ENCODE assay signal across 9 cellular contexts in genomic region chr3:50303038-50303815, GRCh38. TPM values are rescaled to one million over a fixed set of nuclear protein-coding genes. Genes with fewer than 3 reads are reported as not detected.
DNase-seq lines count a peak whose midpoint lies in the region; ATAC-seq and TF ChIP-seq lines count a peak whose summit lies in the region.
"Had no signal": no experiment of that assay in that cellular context is flagged by ENCODE, and none has a peak within 500 bp of the region (broad histone marks: within the 10 kb centered on the region; RNA-seq: fewer than 3 reads in every experiment).

A gene with protein sequence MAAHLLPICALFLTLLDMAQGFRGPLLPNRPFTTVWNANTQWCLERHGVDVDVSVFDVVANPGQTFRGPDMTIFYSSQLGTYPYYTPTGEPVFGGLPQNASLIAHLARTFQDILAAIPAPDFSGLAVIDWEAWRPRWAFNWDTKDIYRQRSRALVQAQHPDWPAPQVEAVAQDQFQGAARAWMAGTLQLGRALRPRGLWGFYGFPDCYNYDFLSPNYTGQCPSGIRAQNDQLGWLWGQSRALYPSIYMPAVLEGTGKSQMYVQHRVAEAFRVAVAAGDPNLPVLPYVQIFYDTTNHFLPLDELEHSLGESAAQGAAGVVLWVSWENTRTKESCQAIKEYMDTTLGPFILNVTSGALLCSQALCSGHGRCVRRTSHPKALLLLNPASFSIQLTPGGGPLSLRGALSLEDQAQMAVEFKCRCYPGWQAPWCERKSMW (minus strand): TSS chr3:50303574. CDS start chr3:50302956, 618 bp downstream.

- 44% methylated on average over 5 of the region's 13 CpGs for WGBS in suprapubic skin

- H3K4me3 ChIP-seq in suprapubic skin: no peak within 1 kb of the TSS
- H3K4me3 ChIP-seq: SJCRH30 had no signal

- TF ChIP-seq EP300 in suprapubic skin (IDR thresholded peaks at IDR 0.05): no peak

- ATAC-seq in left lobe of liver: peak; percentile 64
- no peak for ATAC-seq in activated naive CD4-positive, alpha-beta T cell treated with anti-CD3 and anti-CD28 coated beads, Interleukin-2, amount 50 U/mL, for 72 hours
- no peak for ATAC-seq in GM21529 (IDR thresholded peaks at IDR 0.05; ENCODE audit: unreplicated experiment)

- H3K9me3 Mint-ChIP-seq in dendritic cell treated with granulocyte-macrophage colony-stimulating factor and Interleukin-4, amounts not matched to agents 40 ng/mL and 50 ng/mL, for 4 days: no peaks in the 10 kb centered on the region
- no peaks in the 10 kb centered on the region for H3K9me3 Mint-ChIP-seq in activated naive CD4-positive, alpha-beta T cell treated with anti-CD3 and anti-CD28 coated beads, Interleukin-2, amount 50 U/mL, for 72 hours

- no peak for TF ChIP-seq POLR2A in suprapubic skin (IDR thresholded peaks at IDR 0.05)

- no peaks in the 10 kb centered on the region for H3K27me3 Mint-ChIP-seq in dendritic cell treated with granulocyte-macrophage colony-stimulating factor and Interleukin-4, amounts not matched to agents 40 ng/mL and 50 ng/mL, for 4 days

- intact Hi-C loops in dendritic cell treated with granulocyte-macrophage colony-stimulating factor and Interleukin-4, amounts not matched to agents 40 ng/mL and 50 ng/mL, for 4 days (cut with micrococcal nuclease): no loop called here

- no peaks in the 10 kb centered on the region for H3K27me3 ChIP-seq in suprapubic skin
- H3K27me3 ChIP-seq: SJCRH30 had no signal

- peaks cover 41% of the 10 kb centered on the region for H3K4me1 ChIP-seq in suprapubic skin

- DNase-seq in DMS 273 (lab: John Stamatoyannopoulos, UW; ENCODE audit: unreplicated experiment) (peak; percentile 61), DMS 273 treated with DMSO at 0.1 percent for 48 hours (lab: John Stamatoyannopoulos, UW) (no peak), left lobe of liver (ENCODE audit: low spot score) (peak; percentile 97), suprapubic skin (ENCODE audit: low spot score in 2 of 2) (peak in 1 of 2 donors; percentile 87), Kasumi-1 (lab: John Stamatoyannopoulos, UW) (no peak)
- DNase-seq in activated naive CD4-positive, alpha-beta T cell treated with anti-CD3 and anti-CD28 coated beads, Interleukin-2, amount 50 U/mL, for 72 hours (ENCODE audit: low spot score in 2 of 2): no peak
- DNase-seq: SJCRH30 had no signal

- TF ChIP-seq CTCF in suprapubic skin (IDR thresholded peaks at IDR 0.05): no peak

- peak within 1 kb of the TSS; percentile 7 for H3K27ac ChIP-seq in suprapubic skin
- H3K27ac ChIP-seq: SJCRH30 had no signal

- peaks cover 7% of the 10 kb centered on the region for H3K36me3 Mint-ChIP-seq in dendritic cell treated with granulocyte-macrophage colony-stimulating factor and Interleukin-4, amounts not matched to agents 40 ng/mL and 50 ng/mL, for 4 days (ENCODE audit: low read depth)
- H3K36me3 Mint-ChIP-seq in activated naive CD4-positive, alpha-beta T cell treated with anti-CD3 and anti-CD28 coated beads, Interleukin-2, amount 50 U/mL, for 72 hours: peaks cover 0 to 4% of the 10 kb centered on the region in 2 donors

- H3K4me3 Mint-ChIP-seq in dendritic cell treated with granulocyte-macrophage colony-stimulating factor and Interleukin-4, amounts not matched to agents 40 ng/mL and 50 ng/mL, for 4 days: no peak within 1 kb of the TSS

- no peaks in the 10 kb centered on the region for H3K9me3 ChIP-seq in suprapubic skin

- H3K4me1 Mint-ChIP-seq in dendritic cell treated with granulocyte-macrophage colony-stimulating factor and Interleukin-4, amounts not matched to agents 40 ng/mL and 50 ng/mL, for 4 days (ENCODE audit: low read depth): peaks cover 32% of the 10 kb centered on the region

- no peaks in the 10 kb centered on the region for H3K36me3 ChIP-seq in suprapubic skin
- H3K36me3 ChIP-seq: SJCRH30 had no signal

- H3K27ac Mint-ChIP-seq in dendritic cell treated with granulocyte-macrophage colony-stimulating factor and Interleukin-4, amounts not matched to agents 40 ng/mL and 50 ng/mL, for 4 days: peak within 1 kb of the TSS; percentile 62
- no peak within 1 kb of the TSS for H3K27ac Mint-ChIP-seq in activated naive CD4-positive, alpha-beta T cell treated with anti-CD3 and anti-CD28 coated beads, Interleukin-2, amount 50 U/mL, for 72 hours

RNA-seq across cellular contexts. Expression of the gene that starts here (rescaled TPM):
- total RNA-seq in left lobe of liver (140 TPM), suprapubic skin (10 to 100 TPM; 19.5 to 31.0 (median 27.4) TPM)
- under 1 TPM in 1 of 2 donors, not detected in 1; 0.39 TPM for total RNA-seq in activated naive CD4-positive, alpha-beta T cell treated with anti-CD3 and anti-CD28 coated beads, Interleukin-2, amount 50 U/mL, for 72 hours
- total RNA-seq: SJCRH30 had no signal

Comparison
In these comparisons a context has a peak if more than half of its experiments do, and no peak if none do; other contexts are left out.
1. RNA of the gene that starts here (total RNA-seq): 140 TPM in left lobe of liver (single experiment) and 19.5 to 31.0 TPM in suprapubic skin; 0.39 TPM in activated naive CD4-positive, alpha-beta T cell treated with anti-CD3 and anti-CD28 coated beads, Interleukin-2, amount 50 U/mL, for 72 hours; every median in the first group is over 10 times any median in the second.
2. DNase-seq: peak in DMS 273 (single experiment) and left lobe of liver (single experiment); none in DMS 273 treated with DMSO at 0.1 percent for 48 hours (single experiment), activated naive CD4-positive, alpha-beta T cell treated with anti-CD3 and anti-CD28 coated beads, Interleukin-2, amount 50 U/mL, for 72 hours (0 of 2) and Kasumi-1 (0 of 2).